ENCODE assay signal across 27 cellular contexts in the genomic region with DNA sequence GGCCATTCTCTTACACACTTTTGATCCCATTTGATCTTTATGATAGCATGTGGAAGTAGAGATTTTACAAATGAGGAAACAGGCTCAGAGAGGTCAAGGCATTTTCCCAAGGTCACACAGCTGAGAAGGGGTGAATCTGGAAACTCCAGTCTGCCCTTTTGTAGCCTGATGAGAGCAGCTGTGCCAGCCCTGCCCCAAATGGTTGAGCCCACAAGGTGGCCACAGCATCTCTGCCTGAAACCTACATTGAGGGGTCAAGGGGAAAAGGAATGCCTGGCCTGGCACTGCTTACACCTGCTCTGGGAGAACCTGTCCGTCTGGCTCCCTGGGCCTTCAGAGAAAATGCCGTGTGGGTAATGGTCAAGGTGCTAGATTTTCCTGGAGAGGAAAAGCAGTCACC.
DNase-seq lines count a peak whose midpoint lies in the region; ATAC-seq, FAIRE-seq and TF ChIP-seq lines count a peak whose summit lies in the region.
"Had no signal": no experiment of that assay in that cellular context is flagged by ENCODE, and none has a peak within 500 bp of the region (broad histone marks: within the 10 kb centered on the region; RNA-seq: fewer than 3 reads in every experiment).

No MANE protein-coding gene starts in this region.

- no peaks in the 10 kb centered on the region for H3K36me3 Mint-ChIP-seq in activated naive CD4-positive, alpha-beta T cell treated with anti-CD3 and anti-CD28 coated beads, Interleukin-2, amount 10 ng/mL, durations not matched to agents 7 days and 5 days
- no peaks in the 10 kb centered on the region for H3K36me3 Mint-ChIP-seq in neural progenitor cell
- H3K36me3 Mint-ChIP-seq: CD8-positive, alpha-beta memory T cell had no signal

- TF ChIP-seq RAD21 in K562 (CRISPR knock-in tag; conservative IDR thresholded peaks at IDR 0.05 in 1 of 2, IDR thresholded peaks at IDR 0.05 in 1 of 2) = no peak

- H3K9me1 ChIP-seq in K562 (ENCODE audit: control insufficient read depth, insufficient read depth, low read length) = no peaks in the 10 kb centered on the region

- H3K4me3 Mint-ChIP-seq in activated naive CD4-positive, alpha-beta T cell treated with anti-CD3 and anti-CD28 coated beads, Interleukin-2, amount 10 ng/mL, durations not matched to agents 7 days and 5 days = no peak overlapping the region
- H3K4me3 Mint-ChIP-seq in neural progenitor cell = no peak overlapping the region
- H3K4me3 Mint-ChIP-seq: B cell; CD8-positive, alpha-beta memory T cell had no signal

- no peak for FAIRE-seq in K562 (lab: Jason Lieb, UNC)
- FAIRE-seq: A204.1, GM12891 had no signal

- WGBS in K562 (ENCODE audit: insufficient coverage, low coverage, missing lambda C conversion rate) = 0% methylated on average over 2 of the region's 2 CpGs
- 78 to 96% (median 83%) methylated on average over 2 of the region's 2 CpGs for WGBS in spleen, 5 donors

- H3K27ac Mint-ChIP-seq in activated naive CD4-positive, alpha-beta T cell treated with anti-CD3 and anti-CD28 coated beads, Interleukin-2, amount 10 ng/mL, durations not matched to agents 7 days and 5 days = no peak overlapping the region
- peak overlapping the region; percentile 60 for H3K27ac Mint-ChIP-seq in neural progenitor cell
- H3K27ac Mint-ChIP-seq: B cell; CD8-positive, alpha-beta memory T cell had no signal

- H3K4me2 ChIP-seq in K562 (ENCODE audit: insufficient read depth, low read length) (no peak overlapping the region), neural progenitor cell (no peak overlapping the region)
- H3K4me2 ChIP-seq: PC-9 had no signal

- H3K27me3 ChIP-seq in K562 (ENCODE audit: control insufficient read depth in 2 of 2, insufficient read depth in 2 of 2, low read length in 2 of 2) = peaks cover 6 to 28% of the 10 kb centered on the region in 2 experiments; a peak in 3 of 5 replicates
- H3K27me3 ChIP-seq in neural progenitor cell = no peaks in the 10 kb centered on the region
- H3K27me3 ChIP-seq in spleen (replicated peaks in 1 of 7) = peaks cover 0 to 20% (median 0%) of the 10 kb centered on the region in 7 donors
- H3K27me3 ChIP-seq: MG63 had no signal

- TF ChIP-seq EP300 in K562 (IDR thresholded peaks at IDR 0.05; ENCODE audit: low read length) = no peak

- H3K27me3 Mint-ChIP-seq in activated naive CD4-positive, alpha-beta T cell treated with anti-CD3 and anti-CD28 coated beads, Interleukin-2, amount 10 ng/mL, durations not matched to agents 7 days and 5 days = peaks cover 39% of the 10 kb centered on the region
- H3K27me3 Mint-ChIP-seq in neural progenitor cell (ENCODE audit: insufficient read depth, low read depth) = peaks cover 11% of the 10 kb centered on the region

- H3K4me1 ChIP-seq in K562 (replicated peaks in 1 of 2; ENCODE audit: control insufficient read depth in 2 of 2, insufficient read depth in 2 of 2, low read length in 2 of 2) (no peaks in the 10 kb centered on the region), neural progenitor cell (peaks cover 20% of the 10 kb centered on the region), spleen (no peaks in the 10 kb centered on the region)

- H4K20me1 ChIP-seq in K562 (replicated peaks; ENCODE audit: control insufficient read depth, insufficient read depth, low read length) = peaks cover 3% of the 10 kb centered on the region; the same call in 1 of the 2 replicates
- H4K20me1 ChIP-seq in neural progenitor cell (ENCODE audit: low read depth) = no peaks in the 10 kb centered on the region

- H2AFZ ChIP-seq in K562 (ENCODE audit: low read depth, low read length) = no peak overlapping the region
- H2AFZ ChIP-seq in neural progenitor cell (replicated peaks) = no peak overlapping the region
- H2AFZ ChIP-seq: PC-9 had no signal

- ATAC-seq in K562 = no peak
- ATAC-seq in GM18498 (IDR thresholded peaks at IDR 0.05; ENCODE audit: unreplicated experiment) = no peak
- ATAC-seq: Right ventricle myocardium inferior had no signal

- TF ChIP-seq POLR2A in K562 (conservative IDR thresholded peaks at IDR 0.05) = no peak
- TF ChIP-seq POLR2A in spleen (IDR thresholded peaks at IDR 0.05) = no peak

- no peak overlapping the region for H3K27ac ChIP-seq in K562 (ENCODE audit: extremely low read depth, low read depth, low read length)
- no peak overlapping the region for H3K27ac ChIP-seq in neural progenitor cell
- H3K27ac ChIP-seq in spleen = no peak overlapping the region
- H3K27ac ChIP-seq: C4-2B, PC-9 had no signal

- peak; percentile 7 for DNase-seq in activated naive CD4-positive, alpha-beta T cell treated with anti-CD3 and anti-CD28 coated beads, Interleukin-2, amount 10 ng/mL, durations not matched to agents 7 days and 5 days
- no peak for DNase-seq in activated naive CD4-positive, alpha-beta T cell (lab: John Stamatoyannopoulos, UW)
- DNase-seq in K562 (ENCODE audit: extremely low read depth in 1 of 4, low spot score in 3 of 4) (no peak), neural progenitor cell (ENCODE audit: low spot score) (no peak), spleen (peak; percentile 59), AG08396 (ENCODE audit: low spot score) (no peak), NCI-H187 (lab: John Stamatoyannopoulos, UW) (no peak)
- DNase-seq: CD8-positive, alpha-beta memory T cell; DMS 273 treated with DMSO at 0.1 percent for 48 hours; DMS79; EL; GDM1; H7; KG1; MG63; NCI-H1105 treated with DMSO at 0.1 percent for 48 hours; NCI-H146; NCI-H2029; NCI-H446; NCI-H524 treated with DMSO at 0.1 percent for 48 hours had no signal

- H3K9me3 ChIP-seq in K562 (replicated peaks; ENCODE audit: control insufficient read depth, insufficient read depth, low read depth, low read length) (no peaks in the 10 kb centered on the region), neural progenitor cell (ENCODE audit: low read depth) (no peaks in the 10 kb centered on the region), spleen (no peaks in the 10 kb centered on the region)
- H3K9me3 ChIP-seq: MG63 had no signal

- H3K4me1 Mint-ChIP-seq in activated naive CD4-positive, alpha-beta T cell treated with anti-CD3 and anti-CD28 coated beads, Interleukin-2, amount 10 ng/mL, durations not matched to agents 7 days and 5 days = no peaks in the 10 kb centered on the region
- H3K4me1 Mint-ChIP-seq in neural progenitor cell = peaks cover 16% of the 10 kb centered on the region
- H3K4me1 Mint-ChIP-seq: B cell had no signal

- H3K36me3 ChIP-seq in K562 (ENCODE audit: control insufficient read depth, insufficient read depth, low read length) (no peaks in the 10 kb centered on the region), neural progenitor cell (no peaks in the 10 kb centered on the region), spleen (no peaks in the 10 kb centered on the region)
- H3K36me3 ChIP-seq: MG63 had no signal

- H3F3A ChIP-seq in neural progenitor cell (ENCODE audit: low read depth) = no peaks in the 10 kb centered on the region

- no TSS peak for BruUV-seq in K562 (replicated peaks; lab: Mats Ljungman, UMichigan)

- intact Hi-C loops in K562 (cut with micrococcal nuclease) (no loop called here), spleen (cut with DNase I; ENCODE audit: low total_unique reads) (no loop called here)

- POLR2A ChIA-PET in K562 (lab: Yijun Ruan, JAX) = interaction anchor here (0.5 to 0.6 kb wide), 2 partner anchors 9 to 1523 kb away, joined by 3 to 6 read pairs; no protein-coding TSS in a partner anchor

- H3K4me3 ChIP-seq in K562 (no peak overlapping the region), neural progenitor cell (no peak overlapping the region), spleen (no peak overlapping the region)
- H3K4me3 ChIP-seq: MG63, PC-9 had no signal

- in situ Hi-C loops in K562 (cut with MboI) = no loop called here

- H3K9me3 Mint-ChIP-seq in activated naive CD4-positive, alpha-beta T cell treated with anti-CD3 and anti-CD28 coated beads, Interleukin-2, amount 10 ng/mL, durations not matched to agents 7 days and 5 days = no peaks in the 10 kb centered on the region
- H3K9me3 Mint-ChIP-seq in neural progenitor cell = no peaks in the 10 kb centered on the region
- H3K9me3 Mint-ChIP-seq: CD8-positive, alpha-beta memory T cell had no signal

- H3K9ac ChIP-seq in K562 (ENCODE audit: insufficient read depth in 1 of 2, low read depth in 2 of 2, low read length in 2 of 2) (no peak overlapping the region), neural progenitor cell (no peak overlapping the region)

- H3K79me2 ChIP-seq in K562 (ENCODE audit: control insufficient read depth, insufficient read depth, low read length) (no peaks in the 10 kb centered on the region), neural progenitor cell (ENCODE audit: low read depth) (no peaks in the 10 kb centered on the region)

- CTCF ChIA-PET in activated naive CD4-positive, alpha-beta T cell treated with anti-CD3 and anti-CD28 coated beads, Interleukin-2, amount 10 ng/mL, durations not matched to agents 7 days and 5 days (lab: Charles Lee) = no interaction called here
- CTCF ChIA-PET in K562 (lab: Yijun Ruan, JAX; ENCODE audit: low intra/inter-chr PET ratio) = no interaction called here

- no peak for TF ChIP-seq CTCF in K562 (IDR thresholded peaks at IDR 0.05 in 2 of 3, conservative IDR thresholded peaks at IDR 0.05 in 1 of 3; ENCODE audit: insufficient read depth in 2 of 3, low read depth in 1 of 3, low read length in 3 of 3)
- TF ChIP-seq CTCF in neural progenitor cell (IDR thresholded peaks at IDR 0.05) = no peak
- TF ChIP-seq CTCF in spleen (IDR thresholded peaks at IDR 0.05 in 8 of 11, conservative IDR thresholded peaks at IDR 0.05 in 3 of 11) = no peak

TF ChIP-seq in K562, 482 proteins besides CTCF, POLR2A, EP300 and RAD21 (continues in another document):
- TF ChIP-seq, protein P1, sequence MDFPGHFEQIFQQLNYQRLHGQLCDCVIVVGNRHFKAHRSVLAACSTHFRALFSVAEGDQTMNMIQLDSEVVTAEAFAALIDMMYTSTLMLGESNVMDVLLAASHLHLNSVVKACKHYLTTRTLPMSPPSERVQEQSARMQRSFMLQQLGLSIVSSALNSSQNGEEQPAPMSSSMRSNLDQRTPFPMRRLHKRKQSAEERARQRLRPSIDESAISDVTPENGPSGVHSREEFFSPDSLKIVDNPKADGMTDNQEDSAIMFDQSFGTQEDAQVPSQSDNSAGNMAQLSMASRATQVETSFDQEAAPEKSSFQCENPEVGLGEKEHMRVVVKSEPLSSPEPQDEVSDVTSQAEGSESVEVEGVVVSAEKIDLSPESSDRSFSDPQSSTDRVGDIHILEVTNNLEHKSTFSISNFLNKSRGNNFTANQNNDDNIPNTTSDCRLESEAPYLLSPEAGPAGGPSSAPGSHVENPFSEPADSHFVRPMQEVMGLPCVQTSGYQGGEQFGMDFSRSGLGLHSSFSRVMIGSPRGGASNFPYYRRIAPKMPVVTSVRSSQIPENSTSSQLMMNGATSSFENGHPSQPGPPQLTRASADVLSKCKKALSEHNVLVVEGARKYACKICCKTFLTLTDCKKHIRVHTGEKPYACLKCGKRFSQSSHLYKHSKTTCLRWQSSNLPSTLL (IDR thresholded peaks at IDR 0.05) = no peak

Comparison
In these comparisons a context has a peak if more than half of its experiments do, and no peak if none do; other contexts are left out.
1. DNase-seq: peak in activated naive CD4-positive, alpha-beta T cell treated with anti-CD3 and anti-CD28 coated beads, Interleukin-2, amount 10 ng/mL, durations not matched to agents 7 days and 5 days (single experiment) and spleen (single experiment); none in activated naive CD4-positive, alpha-beta T cell (0 of 4), K562 (0 of 4), neural progenitor cell (single experiment), AG08396 (single experiment) and NCI-H187 (0 of 2).